25 cellular contexts compared by ENCODE assay signal in the genomic region with DNA sequence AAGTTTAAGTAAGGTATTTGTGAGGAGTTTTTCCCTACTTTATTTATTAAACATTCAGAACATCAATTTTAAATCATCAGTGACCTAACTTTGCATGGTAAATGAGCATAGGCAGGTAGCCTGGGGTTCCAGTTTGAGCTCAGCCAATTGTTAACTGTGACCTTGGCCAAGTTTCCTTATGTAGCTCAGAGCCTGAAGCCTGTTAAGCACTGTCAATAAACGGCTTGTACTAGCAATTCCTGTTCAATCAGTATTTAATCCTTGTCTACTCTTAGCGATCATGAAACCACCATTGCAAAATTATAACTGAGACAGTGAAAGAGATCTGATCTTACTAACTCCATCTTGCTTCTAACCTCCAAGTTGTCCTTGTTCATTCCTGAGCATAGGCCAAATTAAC. TPM values are rescaled to one million over a fixed set of nuclear protein-coding genes. Genes with fewer than 3 reads are reported as not detected.
"Had no signal": no experiment of that assay in that cellular context is flagged by ENCODE, and none has a peak within 500 bp of the region (broad histone marks: within the 10 kb centered on the region; RNA-seq: fewer than 3 reads in every experiment).

No MANE protein-coding gene starts in this region.

- H3K4me3 ChIP-seq: colonic mucosa, heart left ventricle, lower lobe of right lung, sigmoid colon, spleen, tibial nerve had no signal

- H3K27me3 ChIP-seq: colonic mucosa had no signal

- H3K9me3 ChIP-seq: colonic mucosa, heart left ventricle, lower lobe of right lung, sigmoid colon, spleen, tibial nerve had no signal

- H3K27ac ChIP-seq: colonic mucosa, epithelial cell of prostate, heart left ventricle, lower lobe of right lung, sigmoid colon, spleen, tibial nerve had no signal

- H3K4me1 ChIP-seq: colonic mucosa had no signal

- ATAC-seq: activated CD4-positive, alpha-beta T cell treated with anti-CD3 and anti-CD28 coated beads for 36 hours; activated T-helper 17 cell treated with anti-CD3 and anti-CD28 coated beads, Interleukin-2, amount 50 U/mL, for 72 hours; heart left ventricle; left cardiac atrium; lower lobe of right lung; naive thymus-derived CD4-positive, alpha-beta T cell; stimulated activated naive CD8-positive, alpha-beta T cell treated with anti-CD3 and anti-CD28 coated beads, Interleukin-15, Interleukin-2, amounts not matched to agents 100 U/mL and 50 U/mL, for 24 hours had no signal

- H3K36me3 ChIP-seq: colonic mucosa, heart left ventricle, lower lobe of right lung, sigmoid colon, spleen, tibial nerve had no signal

- DNase-seq: activated B cell treated with CpG ODN at 0.5 μM for 24 hours; activated CD4-positive, alpha-beta T cell treated with anti-CD3 and anti-CD28 coated beads for 36 hours; activated CD4-positive, alpha-beta T cell treated with anti-CD3 and anti-CD28 coated beads, Interleukin-2, amount 50 U/mL, for 4 hours; activated CD8-positive, alpha-beta memory T cell treated with anti-CD3 and anti-CD28 coated beads for 24 hours; activated CD8-positive, alpha-beta memory T cell treated with anti-CD3 and anti-CD28 coated beads, Interleukin-2, amount 50 U/mL, for 4 hours; activated naive CD4-positive, alpha-beta T cell; activated T-cell treated with anti-CD3 and anti-CD28 coated beads, Interleukin-2, amount 50 U/mL, for 24 hours; colonic mucosa; heart left ventricle; left cardiac atrium; lower lobe of right lung; naive thymus-derived CD4-positive, alpha-beta T cell; occipital lobe; posterior cingulate gyrus; sigmoid colon; spleen; stimulated activated CD4-positive, alpha-beta T cell treated with anti-CD3 and anti-CD28 coated beads, Interleukin-4, amount 100 ng/mL, for 24 hours; stimulated activated naive CD8-positive, alpha-beta T cell treated with anti-CD3 and anti-CD28 coated beads, Interleukin-15, Interleukin-2, amounts not matched to agents 100 U/mL and 50 U/mL, for 24 hours; T-helper 9 cell had no signal

RNA-seq across cellular contexts. Expression of a gene that starts 4.7 kb away (rescaled TPM):
- total RNA-seq: activated B cell treated with CpG ODN at 0.5 μM for 24 hours; activated T-helper 17 cell treated with anti-CD3 and anti-CD28 coated beads, Interleukin-2, amount 50 U/mL, for 72 hours; mesenteric fat pad; neural crest cell; spleen had no signal

RNA-seq across cellular contexts. Expression of a gene that starts 57.8 kb away (rescaled TPM):
- total RNA-seq: fibroblast of villous mesenchyme, mesenteric fat pad had no signal
